In the genomic region with DNA sequence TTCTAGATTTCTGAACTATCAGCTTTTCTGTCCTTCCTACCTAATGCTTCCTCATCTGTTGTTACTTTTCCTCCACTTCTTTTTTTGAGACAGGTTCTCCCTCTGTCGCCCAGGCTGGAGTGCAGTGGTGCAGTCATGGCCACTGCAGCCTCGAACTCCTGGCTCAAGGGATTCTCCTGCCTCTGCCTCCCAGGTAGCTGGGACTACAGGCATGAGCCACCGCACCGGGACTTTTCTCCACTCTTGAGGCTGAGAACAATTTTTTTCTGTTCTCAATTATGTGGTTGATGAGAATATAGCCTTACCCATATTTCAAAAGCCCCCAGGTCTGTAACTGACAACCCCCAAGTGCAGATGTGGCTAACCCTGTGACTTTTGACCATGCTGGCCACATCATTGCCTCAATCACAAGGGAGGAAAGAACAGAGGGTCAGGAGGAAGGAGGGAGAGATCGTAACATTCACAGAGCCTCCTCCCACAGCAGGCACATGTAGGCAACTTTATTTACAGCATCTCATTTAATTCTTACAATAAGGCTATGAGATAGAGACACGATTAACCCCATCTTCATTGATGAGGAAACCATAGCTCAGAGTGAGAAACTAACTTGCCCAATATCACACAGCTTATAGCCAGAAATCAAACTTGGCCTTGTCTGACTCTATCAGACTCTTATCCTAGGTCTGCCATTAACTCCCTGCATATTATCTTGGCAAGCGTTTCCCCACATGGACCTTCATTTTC, we compare ENCODE assay signal across 1 cellular context.
TF ChIP-seq lines count a peak whose summit lies in the region.

No MANE protein-coding gene starts in this region.

TF ChIP-seq in GM12878, 131 proteins besides CTCF, POLR2A, EP300 and RAD21 (continued from another document):
- TF ChIP-seq, protein P1, sequence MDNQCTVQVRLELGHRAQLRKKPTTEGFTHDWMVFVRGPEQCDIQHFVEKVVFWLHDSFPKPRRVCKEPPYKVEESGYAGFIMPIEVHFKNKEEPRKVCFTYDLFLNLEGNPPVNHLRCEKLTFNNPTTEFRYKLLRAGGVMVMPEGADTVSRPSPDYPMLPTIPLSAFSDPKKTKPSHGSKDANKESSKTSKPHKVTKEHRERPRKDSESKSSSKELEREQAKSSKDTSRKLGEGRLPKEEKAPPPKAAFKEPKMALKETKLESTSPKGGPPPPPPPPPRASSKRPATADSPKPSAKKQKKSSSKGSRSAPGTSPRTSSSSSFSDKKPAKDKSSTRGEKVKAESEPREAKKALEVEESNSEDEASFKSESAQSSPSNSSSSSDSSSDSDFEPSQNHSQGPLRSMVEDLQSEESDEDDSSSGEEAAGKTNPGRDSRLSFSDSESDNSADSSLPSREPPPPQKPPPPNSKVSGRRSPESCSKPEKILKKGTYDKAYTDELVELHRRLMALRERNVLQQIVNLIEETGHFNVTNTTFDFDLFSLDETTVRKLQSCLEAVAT (IDR thresholded peaks at IDR 0.05) = peak; percentile 55; the same call in 1 of the 2 replicates
- TF ChIP-seq SMAD5 (IDR thresholded peaks at IDR 0.05; ENCODE audit: low read depth) (no peak), GABPA (IDR thresholded peaks at IDR 0.05; ENCODE audit: low read depth) (no peak), BHLHE40 (IDR thresholded peaks at IDR 0.05; ENCODE audit: borderline replicate concordance in 1 of 2, low read depth in 2 of 2, low read length in 1 of 2) (peak in 1 of 2 experiments; percentile 53; a peak in 2 of 4 replicates), KDM1A (IDR thresholded peaks at IDR 0.05; ENCODE audit: borderline replicate concordance) (no peak), KAT2A (conservative IDR thresholded peaks at IDR 0.05; ENCODE audit: control insufficient read depth, low read depth, low read length) (no peak)
- TF ChIP-seq, protein P2, sequence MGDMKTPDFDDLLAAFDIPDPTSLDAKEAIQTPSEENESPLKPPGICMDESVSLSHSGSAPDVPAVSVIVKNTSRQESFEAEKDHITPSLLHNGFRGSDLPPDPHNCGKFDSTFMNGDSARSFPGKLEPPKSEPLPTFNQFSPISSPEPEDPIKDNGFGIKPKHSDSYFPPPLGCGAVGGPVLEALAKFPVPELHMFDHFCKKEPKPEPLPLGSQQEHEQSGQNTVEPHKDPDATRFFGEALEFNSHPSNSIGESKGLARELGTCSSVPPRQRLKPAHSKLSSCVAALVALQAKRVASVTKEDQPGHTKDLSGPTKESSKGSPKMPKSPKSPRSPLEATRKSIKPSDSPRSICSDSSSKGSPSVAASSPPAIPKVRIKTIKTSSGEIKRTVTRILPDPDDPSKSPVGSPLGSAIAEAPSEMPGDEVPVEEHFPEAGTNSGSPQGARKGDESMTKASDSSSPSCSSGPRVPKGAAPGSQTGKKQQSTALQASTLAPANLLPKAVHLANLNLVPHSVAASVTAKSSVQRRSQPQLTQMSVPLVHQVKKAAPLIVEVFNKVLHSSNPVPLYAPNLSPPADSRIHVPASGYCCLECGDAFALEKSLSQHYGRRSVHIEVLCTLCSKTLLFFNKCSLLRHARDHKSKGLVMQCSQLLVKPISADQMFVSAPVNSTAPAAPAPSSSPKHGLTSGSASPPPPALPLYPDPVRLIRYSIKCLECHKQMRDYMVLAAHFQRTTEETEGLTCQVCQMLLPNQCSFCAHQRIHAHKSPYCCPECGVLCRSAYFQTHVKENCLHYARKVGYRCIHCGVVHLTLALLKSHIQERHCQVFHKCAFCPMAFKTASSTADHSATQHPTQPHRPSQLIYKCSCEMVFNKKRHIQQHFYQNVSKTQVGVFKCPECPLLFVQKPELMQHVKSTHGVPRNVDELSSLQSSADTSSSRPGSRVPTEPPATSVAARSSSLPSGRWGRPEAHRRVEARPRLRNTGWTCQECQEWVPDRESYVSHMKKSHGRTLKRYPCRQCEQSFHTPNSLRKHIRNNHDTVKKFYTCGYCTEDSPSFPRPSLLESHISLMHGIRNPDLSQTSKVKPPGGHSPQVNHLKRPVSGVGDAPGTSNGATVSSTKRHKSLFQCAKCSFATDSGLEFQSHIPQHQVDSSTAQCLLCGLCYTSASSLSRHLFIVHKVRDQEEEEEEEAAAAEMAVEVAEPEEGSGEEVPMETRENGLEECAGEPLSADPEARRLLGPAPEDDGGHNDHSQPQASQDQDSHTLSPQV (IDR thresholded peaks at IDR 0.05) = 0 out of 2 replicates have a peak, but pooled peaks have one; percentile 65
